Comparison of ENCODE assay signal across 11 cellular contexts in the genomic region with DNA sequence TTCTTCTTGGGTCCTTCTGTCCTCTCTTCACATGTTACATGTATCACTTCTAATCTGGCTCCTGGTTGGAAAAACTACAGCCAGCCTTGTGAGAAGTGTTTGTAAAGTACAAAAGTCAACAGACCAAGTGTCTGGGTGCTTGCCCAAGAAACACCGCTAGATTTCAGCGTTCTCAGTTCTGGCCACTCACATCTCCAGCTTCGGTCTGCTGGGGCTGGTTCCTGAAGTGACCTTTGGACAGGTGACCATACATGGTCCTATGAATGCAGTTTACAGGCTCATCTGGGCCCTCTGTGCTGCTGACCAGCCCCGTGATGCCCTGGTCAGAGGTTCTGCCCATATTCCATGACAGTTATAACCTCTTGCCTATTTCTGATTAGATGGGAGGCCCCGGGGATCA. TPM values are rescaled to one million over a fixed set of nuclear protein-coding genes. Genes with fewer than 3 reads are reported as not detected.
DNase-seq lines count a peak whose midpoint lies in the region; ATAC-seq and TF ChIP-seq lines count a peak whose summit lies in the region.
"Had no signal": no experiment of that assay in that cellular context is flagged by ENCODE, and none has a peak within 500 bp of the region (broad histone marks: within the 10 kb centered on the region; RNA-seq: fewer than 3 reads in every experiment).

No MANE protein-coding gene starts in this region.

- H3K27ac Mint-ChIP-seq in CD4-positive, alpha-beta T cell = peak overlapping the region; percentile 91
- peak overlapping the region; percentile 76 for H3K27ac Mint-ChIP-seq in osteocyte (ENCODE audit: unreplicated experiment)

- H3K4me3 Mint-ChIP-seq in CD4-positive, alpha-beta T cell = no peak overlapping the region
- H3K4me3 Mint-ChIP-seq in osteocyte (ENCODE audit: unreplicated experiment) = no peak overlapping the region

- H3K36me3 Mint-ChIP-seq in CD4-positive, alpha-beta T cell (ENCODE audit: low read depth) = peaks cover 81% of the 10 kb centered on the region
- peaks cover 54% of the 10 kb centered on the region for H3K36me3 Mint-ChIP-seq in osteocyte (ENCODE audit: unreplicated experiment)

- H3K4me3 ChIP-seq in dorsolateral prefrontal cortex = no peak overlapping the region
- H3K4me3 ChIP-seq: upper lobe of left lung had no signal

- no peaks in the 10 kb centered on the region for H3K27me3 ChIP-seq in CD4-positive, alpha-beta T cell (ENCODE audit: control insufficient read depth, insufficient read depth, low read length)
- no peaks in the 10 kb centered on the region for H3K27me3 ChIP-seq in dorsolateral prefrontal cortex
- H3K27me3 ChIP-seq: upper lobe of left lung had no signal

- peaks cover 91% of the 10 kb centered on the region for H3K4me1 Mint-ChIP-seq in CD4-positive, alpha-beta T cell (ENCODE audit: low read depth)
- peaks cover 82% of the 10 kb centered on the region for H3K4me1 Mint-ChIP-seq in osteocyte (ENCODE audit: unreplicated experiment)

- H3K27me3 Mint-ChIP-seq in CD4-positive, alpha-beta T cell = no peaks in the 10 kb centered on the region
- H3K27me3 Mint-ChIP-seq in osteocyte (ENCODE audit: unreplicated experiment) = no peaks in the 10 kb centered on the region

- H3K9me3 Mint-ChIP-seq in CD4-positive, alpha-beta T cell = no peaks in the 10 kb centered on the region
- no peaks in the 10 kb centered on the region for H3K9me3 Mint-ChIP-seq in osteocyte (ENCODE audit: unreplicated experiment)

- no peaks in the 10 kb centered on the region for H3K9me3 ChIP-seq in CD4-positive, alpha-beta T cell (ENCODE audit: control insufficient read depth, low read length)
- H3K9me3 ChIP-seq: upper lobe of left lung had no signal

- ATAC-seq in CD4-positive, alpha-beta T cell (ENCODE audit: poor library complexity) = no peak
- ATAC-seq in HG02884 (IDR thresholded peaks at IDR 0.05; ENCODE audit: unreplicated experiment) (no peak), GM18861 (IDR thresholded peaks at IDR 0.05; ENCODE audit: unreplicated experiment) (no peak)

- POLR2A ChIA-PET in CD4-positive, alpha-beta T cell (lab: Charles Lee) = interaction anchor here (3.7 kb wide), 1 partner anchor 14 kb away, joined by 19 read pairs; no protein-coding TSS in a partner anchor

- intact Hi-C loops in CD4-positive, alpha-beta T cell (cut with DNase I, micrococcal nuclease) = loop anchor here in 1 of 2 experiments (10.0 kb wide), 1 partner anchor 484 kb away; the partner anchor contains the start of genes PPCS and ZMYND12
- intact Hi-C loops in dorsolateral prefrontal cortex (cut with DNase I) = no loop called here

- no peak for TF ChIP-seq CTCF in CD4-positive, alpha-beta T cell (IDR thresholded peaks at IDR 0.05)
- TF ChIP-seq CTCF in dorsolateral prefrontal cortex (IDR thresholded peaks at IDR 0.05 in 54 of 56, conservative IDR thresholded peaks at IDR 0.05 in 2 of 56; ENCODE audit: low read depth in 1 of 56, partially characterized antibody in 56 of 56) = no peak
- TF ChIP-seq CTCF in osteocyte (IDR thresholded peaks at IDR 0.05) = no peak

- CTCF ChIA-PET in CD4-positive, alpha-beta T cell (lab: Charles Lee) = interaction anchor here (0.7 to 3.5 kb wide), 2 partner anchors 16 to 41 kb away, joined by 4 to 11 read pairs; no protein-coding TSS in a partner anchor

- no peak for DNase-seq in CD4-positive, alpha-beta T cell
- DNase-seq in NCI-H2029 (lab: John Stamatoyannopoulos, UW) = peak; percentile 49
- DNase-seq in dorsolateral prefrontal cortex = no peak
- no peak for DNase-seq in osteocyte (ENCODE audit: extremely low spot score, unreplicated experiment)
- no peak for DNase-seq in HCEC 1CT
- DNase-seq in COLO668 (lab: John Stamatoyannopoulos, UW; ENCODE audit: unreplicated experiment) = no peak
- DNase-seq: SHP77; stimulated activated CD4-positive, alpha-beta T cell treated with anti-CD3 and anti-CD28 coated beads, Interleukin-15, amount 100 ng/mL, for 24 hours had no signal

- peak overlapping the region; percentile 11 for H3K27ac ChIP-seq in CD4-positive, alpha-beta T cell (ENCODE audit: low read depth, low read length)
- peak overlapping the region in 30 of 59 donors; percentile 3 to 88 (median 47) for H3K27ac ChIP-seq in dorsolateral prefrontal cortex

RNA-seq across cellular contexts. Expression of gene SLC2A1, which starts 19.5 kb away (rescaled TPM):
- total RNA-seq in CD4-positive, alpha-beta T cell = 10 to 100 TPM; 78.6 to 80.9 TPM
- total RNA-seq in dorsolateral prefrontal cortex (100 to 1,000 TPM in 67 of 120 experiments, 10 to 100 TPM in 53; 36.8 to 290 (median 105) TPM), osteocyte (200 and 236 TPM in 2 replicates)
